1 cellular context compared by ENCODE assay signal in the genomic region with DNA sequence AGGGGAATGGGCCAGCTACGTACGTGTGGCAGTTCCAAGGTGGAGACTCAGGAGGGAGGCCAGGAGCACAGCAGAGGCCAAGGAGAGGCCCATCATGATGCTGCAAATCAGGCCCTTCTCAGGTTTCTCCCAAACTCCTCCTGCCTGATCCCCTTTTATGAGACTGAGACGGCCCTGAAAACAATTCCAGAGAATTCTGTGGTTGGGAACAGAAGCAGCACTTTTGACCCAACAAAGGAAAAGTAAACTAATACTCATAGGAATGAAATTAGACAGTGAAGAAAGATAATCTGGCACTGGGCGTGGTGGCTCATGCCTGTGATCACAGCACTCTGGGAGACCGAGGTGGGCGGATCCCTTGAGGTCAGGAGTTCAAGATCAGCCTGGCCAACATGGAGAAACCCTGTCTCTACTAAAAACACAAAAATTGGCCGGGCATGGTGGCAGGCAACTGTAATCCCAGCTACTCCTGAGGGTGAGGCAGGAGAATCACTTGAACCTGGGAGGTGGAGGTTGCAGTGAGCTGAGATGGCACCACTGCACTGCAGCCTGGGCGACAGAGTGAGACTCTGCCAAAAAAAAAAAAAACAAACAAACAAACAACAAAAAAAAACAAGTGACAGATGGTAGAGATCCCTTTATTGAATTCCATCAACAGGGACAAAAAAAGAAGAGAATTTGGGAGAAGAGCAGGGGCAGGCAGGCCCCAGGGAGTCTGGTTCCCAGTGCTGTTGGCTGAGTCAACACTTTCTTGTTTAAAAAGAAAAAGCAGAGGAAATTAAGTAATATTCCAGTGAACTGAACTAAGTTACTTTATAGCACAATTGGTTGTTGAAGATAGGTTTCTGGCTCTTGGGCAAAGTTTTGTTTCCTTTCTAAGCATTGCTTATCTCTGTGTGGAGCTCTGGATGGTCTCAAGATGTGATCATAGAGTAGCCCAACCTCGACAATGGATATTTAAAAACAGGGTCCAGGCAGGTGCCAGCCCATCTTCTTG.
TF ChIP-seq lines count a peak whose summit lies in the region.

CCL26 (minus strand) TSS at position 131 of the 997 bp plus-strand sequence; CDS start at position 96, 35 bp downstream.

TF ChIP-seq in HEK293T, 16 proteins besides CTCF, POLR2A, EP300 and RAD21 (continued from another document):
- TF ChIP-seq PKNOX1 (IDR thresholded peaks at IDR 0.05): no peak
- no peak for TF ChIP-seq LEF1 (IDR thresholded peaks at IDR 0.05; ENCODE audit: borderline replicate concordance)
- no peak for TF ChIP-seq ELF4 (IDR thresholded peaks at IDR 0.05)
- no peak for TF ChIP-seq FOXK2 (IDR thresholded peaks at IDR 0.05)
- no peak for TF ChIP-seq CTBP1 (IDR thresholded peaks at IDR 0.05; ENCODE audit: borderline replicate concordance)
- no peak for TF ChIP-seq SUZ12 (IDR thresholded peaks at IDR 0.05)
- TF ChIP-seq NFRKB (IDR thresholded peaks at IDR 0.05): no peak
- no peak for TF ChIP-seq ZNF384 (IDR thresholded peaks at IDR 0.05)
- no peak for TF ChIP-seq HDGF (IDR thresholded peaks at IDR 0.05; ENCODE audit: borderline replicate concordance)
- no peak for TF ChIP-seq ARNT (IDR thresholded peaks at IDR 0.05)
- TF ChIP-seq L3MBTL2 (conservative IDR thresholded peaks at IDR 0.05): no peak
